27 cellular contexts compared by ENCODE assay signal in genomic region chr6:12909828-12910227, GRCh38.
DNase-seq lines count a peak whose midpoint lies in the region; ATAC-seq and TF ChIP-seq lines count a peak whose summit lies in the region.
"Had no signal": no experiment of that assay in that cellular context is flagged by ENCODE, and none has a peak within 500 bp of the region (broad histone marks: within the 10 kb centered on the region; RNA-seq: fewer than 3 reads in every experiment).

No MANE protein-coding gene starts in this region.

- ATAC-seq in HG03139 (IDR thresholded peaks at IDR 0.05; ENCODE audit: unreplicated experiment) = no peak
- ATAC-seq: foreskin keratinocyte; natural killer cell; stimulated activated naive CD8-positive, alpha-beta T cell treated with anti-CD3 and anti-CD28 coated beads, Interleukin-15, amount 100 ng/mL, for 72 hours had no signal

- H3K4me3 ChIP-seq in foreskin fibroblast (ENCODE audit: low read depth in 1 of 2, low read length in 2 of 2) = no peak overlapping the region
- H3K4me3 ChIP-seq: adrenal gland, PC-9, smooth muscle cell, thyroid gland had no signal

- peak; percentile 8 for DNase-seq in NCI-H146 (lab: John Stamatoyannopoulos, UW)
- no peak for DNase-seq in NCI-H146 treated with DMSO at 0.1 percent for 48 hours (lab: John Stamatoyannopoulos, UW; ENCODE audit: unreplicated experiment)
- peak; percentile 71 for DNase-seq in NCI-H82 treated with DMSO at 0.1 percent for 48 hours (lab: John Stamatoyannopoulos, UW; ENCODE audit: unreplicated experiment)
- DNase-seq in foreskin fibroblast = peak; percentile 9 to 56
- peak; percentile 28 for DNase-seq in pons (ENCODE audit: low spot score)
- no peak for DNase-seq in activated CD4-positive, CD25-positive, alpha-beta regulatory T cell treated with anti-CD3 and anti-CD28 coated beads, Interleukin-2, amount 50 U/mL, for 72 hours
- no peak for DNase-seq in hepatic stellate cell (ENCODE audit: low spot score)
- DNase-seq: activated B cell treated with CpG ODN at 0.5 μM for 24 hours; activated CD4-positive, alpha-beta T cell treated with anti-CD3 and anti-CD28 coated beads, Interleukin-2, amount 50 U/mL, for 4 hours; activated naive CD4-positive, alpha-beta T cell treated with anti-CD3 and anti-CD28 coated beads for 36 hours; adrenal gland; AML-193; brain microvascular endothelial cell; effector CD4-positive, alpha-beta T cell; foreskin keratinocyte; GDM1; IMR-90; natural killer cell; NCI-H1092; PC-9; SHP77 treated with DMSO at 0.1 percent for 48 hours; stimulated activated CD4-positive, alpha-beta T cell treated with anti-CD3 and anti-CD28 coated beads, Interleukin-1b, Interleukin-23, amount 100 ng/mL, for 48 hours; stimulated activated CD8-positive, alpha-beta memory T cell treated with anti-CD3 and anti-CD28 coated beads, Interleukin-4, amount 100 ng/mL, for 48 hours; stimulated activated naive CD8-positive, alpha-beta T cell treated with anti-CD3 and anti-CD28 coated beads, Interleukin-15, amount 100 ng/mL, for 72 hours; thyroid gland had no signal

- TF ChIP-seq CTCF in foreskin fibroblast (IDR thresholded peaks at IDR 0.05; ENCODE audit: low read depth, low read length) = no peak

Comparison
In these comparisons a context has a peak if more than half of its experiments do, and no peak if none do; other contexts are left out.
1. DNase-seq: peak in NCI-H146 (single experiment), NCI-H82 treated with DMSO at 0.1 percent for 48 hours (single experiment), foreskin fibroblast (2 of 2) and pons (single experiment); none in NCI-H146 treated with DMSO at 0.1 percent for 48 hours (single experiment), activated CD4-positive, CD25-positive, alpha-beta regulatory T cell treated with anti-CD3 and anti-CD28 coated beads, Interleukin-2, amount 50 U/mL, for 72 hours (single experiment) and hepatic stellate cell (single experiment).